Comparison of ENCODE assay signal across 8 cellular contexts in genomic region chr17:82384730-82385429, GRCh38. TPM values are rescaled to one million over a fixed set of nuclear protein-coding genes. Genes with fewer than 3 reads are reported as not detected.
DNase-seq lines count a peak whose midpoint lies in the region; ATAC-seq lines count a peak whose summit lies in the region.

No MANE protein-coding gene starts in this region.

- H3K79me1 ChIP-seq in mesenchymal stem cell (replicated peaks; ENCODE audit: low read length, poor library complexity, severe bottlenecking) = no peaks in the 10 kb centered on the region

- H2AFZ ChIP-seq in mesenchymal stem cell (ENCODE audit: low read depth, low read length) = no peak overlapping the region

- no peak overlapping the region for H3K14ac ChIP-seq in mesenchymal stem cell (ENCODE audit: low read length in 2 of 2)

- no peak overlapping the region for H2BK120ac ChIP-seq in mesenchymal stem cell (ENCODE audit: low read depth, low read length)

- no peak overlapping the region for H3K4me3 ChIP-seq in mesenchymal stem cell (ENCODE audit: insufficient read depth in 1 of 2, low read depth in 1 of 2, low read length in 2 of 2)

- no peak overlapping the region for H4K91ac ChIP-seq in mesenchymal stem cell (ENCODE audit: low read length)

- peak overlapping the region in 1 of 2 experiments; percentile 16 for H3K23ac ChIP-seq in mesenchymal stem cell (ENCODE audit: low read length in 2 of 2)

- no peak overlapping the region for H4K8ac ChIP-seq in mesenchymal stem cell (ENCODE audit: low read length)

- H3K9me3 ChIP-seq in mesenchymal stem cell (ENCODE audit: control insufficient read depth, low read length) = no peaks in the 10 kb centered on the region

- H3K4ac ChIP-seq in mesenchymal stem cell (ENCODE audit: low read depth in 1 of 2, low read length in 2 of 2) = no peak overlapping the region

- no peak overlapping the region for H2BK15ac ChIP-seq in mesenchymal stem cell (ENCODE audit: low read depth, poor library complexity, severe bottlenecking)

- WGBS in mesenchymal stem cell = 72% methylated on average over 24 of the region's 25 CpGs

- H3K9ac ChIP-seq in mesenchymal stem cell (ENCODE audit: low read length) = no peak overlapping the region

- H3K27ac ChIP-seq in mesenchymal stem cell (ENCODE audit: low read length, poor library complexity, severe bottlenecking) = no peak overlapping the region

- no peak for ATAC-seq in activated CD4-positive, CD25-positive, alpha-beta regulatory T cell treated with anti-CD3 and anti-CD28 coated beads, Interleukin-2, amount 50 U/mL, for 24 hours

- H3K4me2 ChIP-seq in mesenchymal stem cell (ENCODE audit: low read length, poor library complexity, severe bottlenecking) = no peak overlapping the region

- DNase-seq in DMS153 treated with DMSO at 0.1 percent for 48 hours (lab: John Stamatoyannopoulos, UW; ENCODE audit: unreplicated experiment) (peak; percentile 75), NCI-H146 (lab: John Stamatoyannopoulos, UW) (peak; percentile 93), astrocyte of the hippocampus (ENCODE audit: low read depth, low spot score) (peak; percentile 40), mesenchymal stem cell (peak; percentile 22), inferior parietal cortex (ENCODE audit: extremely low spot score) (no peak), hippocampal formation (lab: John Stamatoyannopoulos, UW) (no peak)
- no peak for DNase-seq in activated naive CD4-positive, alpha-beta T cell treated with Interleukin-2 at 50 U/mL for 16 hours

- no peak overlapping the region for H3K18ac ChIP-seq in mesenchymal stem cell (ENCODE audit: low read depth in 1 of 2, low read length in 2 of 2)

- no peak overlapping the region for H2BK12ac ChIP-seq in mesenchymal stem cell (ENCODE audit: low read length in 2 of 2)

- H2BK5ac ChIP-seq in mesenchymal stem cell (ENCODE audit: low read depth, low read length, poor library complexity, severe bottlenecking) = no peak overlapping the region

- peaks cover 21% of the 10 kb centered on the region for H3K4me1 ChIP-seq in mesenchymal stem cell (ENCODE audit: control insufficient read depth, insufficient read depth, low read depth, low read length)

- no peaks in the 10 kb centered on the region for H3K36me3 ChIP-seq in mesenchymal stem cell (ENCODE audit: control insufficient read depth in 1 of 2, insufficient read depth in 2 of 2, low read depth in 1 of 2, low read length in 2 of 2)

- H2AK5ac ChIP-seq in mesenchymal stem cell (ENCODE audit: low read length, severe bottlenecking) = no peak overlapping the region

- H3K27me3 ChIP-seq in mesenchymal stem cell (ENCODE audit: control insufficient read depth in 1 of 2, insufficient read depth in 1 of 2, low read length in 2 of 2) = peaks cover 23 to 37% of the 10 kb centered on the region in 2 experiments

RNA-seq across cellular contexts. Expression of gene UTS2R, which starts 13.3 kb away (rescaled TPM):
- polyA plus RNA-seq in mesenchymal stem cell (2013, experiment 1 of 2) = not detected
- polyA plus RNA-seq in mesenchymal stem cell (2013, experiment 2 of 2) = not detected

RNA-seq across cellular contexts. Expression of gene TEX19, which starts 25.8 kb away (rescaled TPM):
- polyA plus RNA-seq in mesenchymal stem cell (2013, experiment 1 of 2) = 0.03 TPM
- not detected for polyA plus RNA-seq in mesenchymal stem cell (2013, experiment 2 of 2)

RNA-seq across cellular contexts. Expression of gene HEXD, which starts 33.3 kb away (rescaled TPM):
- polyA plus RNA-seq in mesenchymal stem cell (2013, experiment 1 of 2) = 6.2 TPM
- 5.8 TPM for polyA plus RNA-seq in mesenchymal stem cell (2013, experiment 2 of 2)

RNA-seq across cellular contexts. Expression of gene OGFOD3, which starts 33.5 kb away (rescaled TPM):
- polyA plus RNA-seq in mesenchymal stem cell (2013, experiment 1 of 2) = 15.4 TPM
- 16.0 TPM for polyA plus RNA-seq in mesenchymal stem cell (2013, experiment 2 of 2)

RNA-seq across cellular contexts. Expression of gene SECTM1, which starts 51.3 kb away (rescaled TPM):
- polyA plus RNA-seq in mesenchymal stem cell (2013, experiment 1 of 2) = 3.1 TPM
- polyA plus RNA-seq in mesenchymal stem cell (2013, experiment 2 of 2) = 3.2 TPM

Comparison
In these comparisons a context has a peak if more than half of its experiments do, and no peak if none do; other contexts are left out.
1. DNase-seq: peak in DMS153 treated with DMSO at 0.1 percent for 48 hours (single experiment), NCI-H146 (single experiment), astrocyte of the hippocampus (single experiment) and mesenchymal stem cell (single experiment); none in inferior parietal cortex (single experiment), hippocampal formation (0 of 2) and activated naive CD4-positive, alpha-beta T cell treated with Interleukin-2 at 50 U/mL for 16 hours (single experiment).